ENCODE assay signal across 1 cellular context in genomic region chr12:47270782-47271664, GRCh38.
TF ChIP-seq lines count a peak whose summit lies in the region.

No MANE protein-coding gene starts in this region.

TF ChIP-seq in K562, 482 proteins besides CTCF, POLR2A, EP300 and RAD21 (continued from another document):
- TF ChIP-seq DMBX1 (CRISPR knock-in tag; IDR thresholded peaks at IDR 0.05; ENCODE audit: borderline replicate concordance) = no peak
- TF ChIP-seq NR1H2 (CRISPR knock-in tag; IDR thresholded peaks at IDR 0.05) = no peak
- TF ChIP-seq, protein P1, sequence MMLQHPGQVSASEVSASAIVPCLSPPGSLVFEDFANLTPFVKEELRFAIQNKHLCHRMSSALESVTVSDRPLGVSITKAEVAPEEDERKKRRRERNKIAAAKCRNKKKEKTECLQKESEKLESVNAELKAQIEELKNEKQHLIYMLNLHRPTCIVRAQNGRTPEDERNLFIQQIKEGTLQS (IDR thresholded peaks at IDR 0.05) = peak; percentile 83
- TF ChIP-seq, protein P1 (CRISPR knock-in tag; conservative IDR thresholded peaks at IDR 0.05) = no peak
- no peak for TF ChIP-seq CEBPG (CRISPR knock-in tag; IDR thresholded peaks at IDR 0.05)
- peak in 1 of 2 experiments; percentile 75; a peak in 2 of 4 replicates for TF ChIP-seq CEBPG (tag; conservative IDR thresholded peaks at IDR 0.05 in 1 of 2, IDR thresholded peaks at IDR 0.05 in 1 of 2)
- no peak for TF ChIP-seq ZBTB49 (CRISPR knock-in tag; IDR thresholded peaks at IDR 0.05; ENCODE audit: borderline replicate concordance)
- TF ChIP-seq ZFP36 (IDR thresholded peaks at IDR 0.05; ENCODE audit: low read depth, low read length, partially characterized antibody) = no peak
- TF ChIP-seq FOSL1 (tag; conservative IDR thresholded peaks at IDR 0.05) = peak; percentile 76
- TF ChIP-seq JUND (IDR thresholded peaks at IDR 0.05; ENCODE audit: borderline replicate concordance, low read depth, low read length) = peak; percentile 32; the same call in 1 of the 2 replicates
- TF ChIP-seq JUND (tag; IDR thresholded peaks at IDR 0.05; ENCODE audit: borderline replicate concordance, low read depth, low read length) = no peak
- no peak for TF ChIP-seq ZNF274 (IDR thresholded peaks at IDR 0.05; ENCODE audit: borderline replicate concordance, low read depth, low read length)
- peak; percentile 40; the same call in 1 of the 2 replicates for TF ChIP-seq MAFK (IDR thresholded peaks at IDR 0.05; ENCODE audit: low read length)
- peak; percentile 66 for TF ChIP-seq C11orf30 (IDR thresholded peaks at IDR 0.05; ENCODE audit: low read depth)
